In the genomic region with DNA sequence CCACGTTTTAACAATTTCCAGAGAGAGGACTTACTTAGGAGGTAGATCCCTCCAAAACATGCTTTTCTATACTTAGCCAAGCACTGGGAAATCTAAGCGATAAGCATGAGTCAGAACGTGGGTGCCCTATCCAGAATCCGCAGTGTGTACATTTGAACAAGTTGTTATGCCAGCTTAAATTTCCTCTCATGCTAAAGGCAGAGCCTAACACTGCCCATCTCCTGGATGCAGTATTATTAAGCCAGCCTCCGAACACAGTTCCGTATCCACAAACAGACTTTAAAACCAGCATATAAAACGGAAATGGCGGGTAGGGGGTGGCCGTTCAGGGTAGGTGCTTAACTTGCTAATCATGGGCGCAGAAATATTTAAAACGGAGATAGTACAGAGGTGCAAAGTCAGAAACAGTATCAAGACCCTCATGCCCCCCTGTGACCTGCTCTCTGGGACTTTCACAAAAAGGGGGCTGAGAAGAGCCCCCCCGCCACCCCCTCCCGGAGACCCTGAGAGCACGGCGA, we compare ENCODE assay signal across 1 cellular context.
TF ChIP-seq lines count a peak whose summit lies in the region.

No MANE protein-coding gene starts in this region.

TF ChIP-seq in K562, 482 proteins besides CTCF, POLR2A, EP300 and RAD21:
- TF ChIP-seq ZBTB7A (IDR thresholded peaks at IDR 0.05; ENCODE audit: borderline replicate concordance, control insufficient read depth, low read depth, low read length) (0 out of 2 replicates have a peak, but pooled peaks have one; percentile 19), PTTG1 (tag; IDR thresholded peaks at IDR 0.05; ENCODE audit: low read depth) (no peak)
